Comparison of ENCODE assay signal across 16 cellular contexts in the genomic region with DNA sequence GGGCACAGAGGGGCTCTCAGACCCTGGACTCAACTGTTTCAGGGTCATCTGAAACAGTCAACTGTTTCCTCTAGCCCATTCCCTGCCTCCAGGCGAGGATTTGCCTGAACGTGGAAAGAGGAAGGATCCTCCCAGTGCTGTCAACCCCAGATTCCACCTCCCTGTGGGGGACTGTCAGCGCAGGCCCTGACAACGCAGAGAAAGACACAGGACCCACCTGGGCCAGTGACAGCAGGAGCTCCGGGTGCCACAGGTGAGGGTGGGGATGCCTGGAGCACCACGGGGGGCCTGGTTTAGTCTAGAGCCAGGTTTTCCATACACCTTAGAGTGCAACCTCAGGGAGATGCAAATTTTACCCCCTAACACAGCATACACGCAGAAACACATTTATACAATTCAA. TPM values are rescaled to one million over a fixed set of nuclear protein-coding genes. Genes with fewer than 3 reads are reported as not detected.
DNase-seq lines count a peak whose midpoint lies in the region; ATAC-seq and TF ChIP-seq lines count a peak whose summit lies in the region.
"Had no signal": no experiment of that assay in that cellular context is flagged by ENCODE, and none has a peak within 500 bp of the region (broad histone marks: within the 10 kb centered on the region; RNA-seq: fewer than 3 reads in every experiment).

No MANE protein-coding gene starts in this region.

- H3K27ac Mint-ChIP-seq in osteocyte (ENCODE audit: unreplicated experiment) (no peak overlapping the region), progenitor cell of endocrine pancreas (no peak overlapping the region)
- no peak overlapping the region for H3K27ac Mint-ChIP-seq in activated T-cell treated with anti-CD3 and anti-CD28 coated beads, Interleukin-2, amount 50 U/mL, for 72 hours
- H3K27ac Mint-ChIP-seq: CD8-positive, alpha-beta memory T cell; H9 had no signal

- TF ChIP-seq CTCF in osteocyte (IDR thresholded peaks at IDR 0.05) (no peak), progenitor cell of endocrine pancreas (IDR thresholded peaks at IDR 0.05; ENCODE audit: unreplicated experiment) (no peak)

- H3K9me3 Mint-ChIP-seq in osteocyte (ENCODE audit: unreplicated experiment) (no peaks in the 10 kb centered on the region), progenitor cell of endocrine pancreas (ENCODE audit: low read depth) (no peaks in the 10 kb centered on the region)
- H3K9me3 Mint-ChIP-seq in activated T-cell treated with anti-CD3 and anti-CD28 coated beads, Interleukin-2, amount 50 U/mL, for 72 hours: no peaks in the 10 kb centered on the region
- H3K9me3 Mint-ChIP-seq: CD4-positive, CD25-positive, alpha-beta regulatory T cell; CD8-positive, alpha-beta memory T cell; H9 had no signal

- H3K36me3 Mint-ChIP-seq in osteocyte (ENCODE audit: unreplicated experiment) (no peaks in the 10 kb centered on the region), progenitor cell of endocrine pancreas (ENCODE audit: insufficient read depth) (no peaks in the 10 kb centered on the region)
- H3K36me3 Mint-ChIP-seq in activated T-cell treated with anti-CD3 and anti-CD28 coated beads, Interleukin-2, amount 50 U/mL, for 72 hours (ENCODE audit: insufficient read depth in 2 of 2): no peaks in the 10 kb centered on the region
- H3K36me3 Mint-ChIP-seq: CD4-positive, CD25-positive, alpha-beta regulatory T cell; CD8-positive, alpha-beta memory T cell had no signal

- H3K4me1 Mint-ChIP-seq in osteocyte (ENCODE audit: unreplicated experiment) (peaks cover 22% of the 10 kb centered on the region), progenitor cell of endocrine pancreas (ENCODE audit: low read depth) (peaks cover 3% of the 10 kb centered on the region)
- peaks cover 35% of the 10 kb centered on the region for H3K4me1 Mint-ChIP-seq in activated T-cell treated with anti-CD3 and anti-CD28 coated beads, Interleukin-2, amount 50 U/mL, for 72 hours (ENCODE audit: low read depth)

- H3K27me3 Mint-ChIP-seq in osteocyte (ENCODE audit: unreplicated experiment) (no peaks in the 10 kb centered on the region), progenitor cell of endocrine pancreas (peaks cover 39% of the 10 kb centered on the region)
- peaks cover 19% of the 10 kb centered on the region for H3K27me3 Mint-ChIP-seq in activated T-cell treated with anti-CD3 and anti-CD28 coated beads, Interleukin-2, amount 50 U/mL, for 72 hours (ENCODE audit: low read depth)

- DNase-seq in COLO668 (lab: John Stamatoyannopoulos, UW; ENCODE audit: unreplicated experiment) (peak; percentile 37), COR-L47 (lab: John Stamatoyannopoulos, UW) (peak; percentile 62), NCI-H69 (lab: John Stamatoyannopoulos, UW) (peak; percentile 64), osteocyte (ENCODE audit: extremely low spot score, unreplicated experiment) (peak; percentile 65), progenitor cell of endocrine pancreas (ENCODE audit: low spot score, unreplicated experiment) (no peak)
- no peak for DNase-seq in activated T-cell treated with anti-CD3 and anti-CD28 coated beads, Interleukin-2, amount 50 U/mL, for 72 hours
- DNase-seq: ACHN; BE2C; C1 segment of cervical spinal cord; CD4-positive, CD25-positive, alpha-beta regulatory T cell; CD8-positive, alpha-beta memory T cell; DMS153; DMS79; GDM1; H9; IMR-90 had no signal

- no peak for ATAC-seq in activated T-cell treated with anti-CD3 and anti-CD28 coated beads, Interleukin-2, amount 50 U/mL, for 72 hours (replicated peaks in 1 of 2)

- H3K4me3 Mint-ChIP-seq in osteocyte (ENCODE audit: unreplicated experiment) (no peak overlapping the region), progenitor cell of endocrine pancreas (ENCODE audit: low read depth) (no peak overlapping the region)
- H3K4me3 Mint-ChIP-seq in activated T-cell treated with anti-CD3 and anti-CD28 coated beads, Interleukin-2, amount 50 U/mL, for 72 hours: no peak overlapping the region
- H3K4me3 Mint-ChIP-seq: CD4-positive, CD25-positive, alpha-beta regulatory T cell had no signal

RNA-seq across cellular contexts. Expression of gene LAMP3, which starts 19.5 kb away (rescaled TPM):
- total RNA-seq in osteocyte: 2.3 and 2.9 TPM in 2 replicates
- total RNA-seq in activated T-cell treated with anti-CD3 and anti-CD28 coated beads, Interleukin-2, amount 50 U/mL, for 72 hours: 10 to 100 TPM; 14.7 to 19.8 TPM
- total RNA-seq in progenitor cell of endocrine pancreas: 0.17 and 0.47 TPM in 2 replicates
- total RNA-seq: IMR-90 had no signal

Comparison
In these comparisons a context has a peak if more than half of its experiments do, and no peak if none do; other contexts are left out.
1. DNase-seq: peak in COLO668 (single experiment), COR-L47 (single experiment), NCI-H69 (single experiment) and osteocyte (single experiment); none in activated T-cell treated with anti-CD3 and anti-CD28 coated beads, Interleukin-2, amount 50 U/mL, for 72 hours (0 of 2) and progenitor cell of endocrine pancreas (single experiment).